8 cellular contexts compared by ENCODE assay signal in genomic region chr1:202810193-202810614, GRCh38. TPM values are rescaled to one million over a fixed set of nuclear protein-coding genes. Genes with fewer than 3 reads are reported as not detected.
DNase-seq lines count a peak whose midpoint lies in the region; ATAC-seq and TF ChIP-seq lines count a peak whose summit lies in the region.

No MANE protein-coding gene starts in this region.

- no peak for ATAC-seq in GM21723 (IDR thresholded peaks at IDR 0.05; ENCODE audit: unreplicated experiment)

- no peaks in the 10 kb centered on the region for H3K9me3 ChIP-seq in BLaER1 treated with 17β-estradiol and CSF1 and Interleukin-3, amounts not matched to agents 10 nM and 100 nM (replicated peaks in 1 of 11)
- H3K9me3 ChIP-seq in NT2/D1 (ENCODE audit: insufficient read depth, low read length) = no peaks in the 10 kb centered on the region
- H3K9me3 ChIP-seq in endocrine pancreas (ENCODE audit: control insufficient read depth, low read length) = no peaks in the 10 kb centered on the region
- no peaks in the 10 kb centered on the region for H3K9me3 ChIP-seq in neural cell (ENCODE audit: low read length)

- no peak for TF ChIP-seq RAD21 in neural cell (conservative IDR thresholded peaks at IDR 0.05)

- TF ChIP-seq EP300 in neural cell (conservative IDR thresholded peaks at IDR 0.05; ENCODE audit: poor library complexity, severe bottlenecking) = no peak

- H3K36me3 ChIP-seq in BLaER1 treated with 17β-estradiol and CSF1 and Interleukin-3, amounts not matched to agents 10 nM and 100 nM = no peaks in the 10 kb centered on the region
- H3K36me3 ChIP-seq in NT2/D1 (ENCODE audit: insufficient read depth, insufficient read length, low read length) (no peaks in the 10 kb centered on the region), endocrine pancreas (ENCODE audit: control insufficient read depth, insufficient read depth, low read length) (no peaks in the 10 kb centered on the region), neural cell (ENCODE audit: insufficient read depth, low read length) (no peaks in the 10 kb centered on the region)

- H2AFZ ChIP-seq in neural cell (ENCODE audit: low read depth, low read length) = peak overlapping the region; percentile 91

- peak overlapping the region; percentile 12 to 89 (median 82); a peak in 20 of 22 replicates for H3K27ac ChIP-seq in BLaER1 treated with 17β-estradiol and CSF1 and Interleukin-3, amounts not matched to agents 10 nM and 100 nM
- peak overlapping the region; percentile 89 for H3K27ac ChIP-seq in neural cell (ENCODE audit: low read length)

- H3K4me1 ChIP-seq in BLaER1 treated with 17β-estradiol and CSF1 and Interleukin-3, amounts not matched to agents 10 nM and 100 nM = peaks cover 38 to 47% (median 44%) of the 10 kb centered on the region in 10 experiments
- peaks cover 10% of the 10 kb centered on the region for H3K4me1 ChIP-seq in NT2/D1 (ENCODE audit: insufficient read depth, insufficient read length)
- peaks cover 5% of the 10 kb centered on the region for H3K4me1 ChIP-seq in endocrine pancreas (ENCODE audit: control insufficient read depth, insufficient read depth, low read length)

- DNase-seq in NT2/D1 (ENCODE audit: low read depth, low spot score) (no peak), NCI-H345 treated with DMSO at 0.1 percent for 48 hours (lab: John Stamatoyannopoulos, UW; ENCODE audit: unreplicated experiment) (no peak), NCI-H526 (lab: John Stamatoyannopoulos, UW) (no peak)
- no peak for DNase-seq in effector CD4-positive, alpha-beta T cell

- no peaks in the 10 kb centered on the region for H3K27me3 ChIP-seq in BLaER1 treated with 17β-estradiol and CSF1 and Interleukin-3, amounts not matched to agents 10 nM and 100 nM
- H3K27me3 ChIP-seq in NT2/D1 (ENCODE audit: insufficient read depth, insufficient read length) = peaks cover 43% of the 10 kb centered on the region
- no peaks in the 10 kb centered on the region for H3K27me3 ChIP-seq in endocrine pancreas (ENCODE audit: control insufficient read depth, insufficient read depth, low read length)
- no peaks in the 10 kb centered on the region for H3K27me3 ChIP-seq in neural cell (ENCODE audit: insufficient read depth, low read depth, low read length)

- H4K20me1 ChIP-seq in BLaER1 treated with 17β-estradiol and CSF1 and Interleukin-3, amounts not matched to agents 10 nM and 100 nM = peaks cover 0 to 21% (median 13%) of the 10 kb centered on the region in 11 experiments; a peak in 10 of 22 replicates
- H4K20me1 ChIP-seq in neural cell (ENCODE audit: insufficient read depth) = no peaks in the 10 kb centered on the region

- peak overlapping the region; percentile 84 to 100 (median 97) for H3K4me2 ChIP-seq in BLaER1 treated with 17β-estradiol and CSF1 and Interleukin-3, amounts not matched to agents 10 nM and 100 nM
- H3K4me2 ChIP-seq in neural cell (ENCODE audit: low read length) = peak overlapping the region; percentile 81

- H3K79me2 ChIP-seq in neural cell (replicated peaks; ENCODE audit: insufficient read depth, low read length) = peaks cover 53% of the 10 kb centered on the region

- no peaks in the 10 kb centered on the region for H3F3A ChIP-seq in neural cell (ENCODE audit: insufficient read depth, low read length, poor library complexity, severe bottlenecking)

- H3K9me2 ChIP-seq in neural cell (ENCODE audit: insufficient read depth, low read length) = no peaks in the 10 kb centered on the region

- peak overlapping the region; percentile 78 to 89 (median 86) for H3K9ac ChIP-seq in BLaER1 treated with 17β-estradiol and CSF1 and Interleukin-3, amounts not matched to agents 10 nM and 100 nM
- H3K9ac ChIP-seq in NT2/D1 (ENCODE audit: insufficient read length, low read depth) (peak overlapping the region; percentile 72), endocrine pancreas (ENCODE audit: control insufficient read depth, insufficient read depth, low read length) (peak overlapping the region; percentile 79), neural cell (ENCODE audit: low read length) (peak overlapping the region; percentile 99)

- peak overlapping the region; percentile 60 to 93 (median 78) for H3K4me3 ChIP-seq in BLaER1 treated with 17β-estradiol and CSF1 and Interleukin-3, amounts not matched to agents 10 nM and 100 nM
- H3K4me3 ChIP-seq in NT2/D1 (ENCODE audit: insufficient read length, low read depth) (peak overlapping the region; percentile 87), endocrine pancreas (ENCODE audit: control insufficient read depth, insufficient read depth, low read length) (peak overlapping the region; percentile 95), neural cell (ENCODE audit: low read length) (peak overlapping the region; percentile 93)

- no peak for TF ChIP-seq CTCF in neural cell (IDR thresholded peaks at IDR 0.05; ENCODE audit: poor library complexity, severe bottlenecking)

TF ChIP-seq in neural cell, 6 proteins besides CTCF, POLR2A, EP300 and RAD21:
- TF ChIP-seq TAF1 (IDR thresholded peaks at IDR 0.05; ENCODE audit: low read depth) = no peak
- TF ChIP-seq SMC3 (conservative IDR thresholded peaks at IDR 0.05; ENCODE audit: poor library complexity) = no peak
- TF ChIP-seq POLR2AphosphoS5 (IDR thresholded peaks at IDR 0.05) = no peak
- TF ChIP-seq REST (IDR thresholded peaks at IDR 0.05; ENCODE audit: borderline replicate concordance) = no peak

RNA-seq across cellular contexts. Expression of gene PCAT6, which starts 0.6 kb away (rescaled TPM):
- 0.76 and 1.5 TPM in 2 replicates for polyA plus RNA-seq in neural cell
- 1.0 TPM in 1 of 2 replicates, not detected in the other for polyA minus RNA-seq in neural cell

RNA-seq across cellular contexts. Expression of gene KDM5B, which starts 2.0 kb away (rescaled TPM):
- polyA plus RNA-seq in neural cell = 88.4 and 103 TPM in 2 replicates
- polyA minus RNA-seq in neural cell = 451 and 492 TPM in 2 replicates
